Comparison of ENCODE assay signal across 1 cellular context in genomic region chr13:106567421-106568224, GRCh38.
TF ChIP-seq lines count a peak whose summit lies in the region.

TSS of gene ARGLU1 (minus strand) at chr13:106568137. CDS start at chr13:106567919, 218 bp downstream.

TF ChIP-seq in HepG2, 621 proteins besides CTCF, POLR2A, EP300 and RAD21 (continued from another document and continues in another):
- TF ChIP-seq SKIL (CRISPR knock-in tag; IDR thresholded peaks at IDR 0.05; ENCODE audit: borderline replicate concordance): no peak
- TF ChIP-seq CSRNP1 (CRISPR knock-in tag; IDR thresholded peaks at IDR 0.05): peak; percentile 9; the same call in 1 of the 2 replicates
- TF ChIP-seq ZNF616 (CRISPR knock-in tag; IDR thresholded peaks at IDR 0.05; ENCODE audit: low read depth): no peak
- TF ChIP-seq ZHX2 (IDR thresholded peaks at IDR 0.05; ENCODE audit: low read depth): peak; percentile 81
- no peak for TF ChIP-seq ZHX2 (CRISPR knock-in tag; IDR thresholded peaks at IDR 0.05; ENCODE audit: borderline replicate concordance)
- 0 out of 2 replicates have a peak, but pooled peaks have one; percentile 35 for TF ChIP-seq ZNF234 (CRISPR knock-in tag; conservative IDR thresholded peaks at IDR 0.05)
- TF ChIP-seq SPEN (CRISPR knock-in tag; IDR thresholded peaks at IDR 0.05; ENCODE audit: low read depth): peak; percentile 86; the same call in 1 of the 2 replicates
- no peak for TF ChIP-seq ZNF160 (CRISPR knock-in tag; IDR thresholded peaks at IDR 0.05)
- 0 out of 2 replicates have a peak, but pooled peaks have one; percentile 23 for TF ChIP-seq ZNF614 (CRISPR knock-in tag; IDR thresholded peaks at IDR 0.05; ENCODE audit: borderline replicate concordance)
- no peak for TF ChIP-seq SP140L (CRISPR knock-in tag; IDR thresholded peaks at IDR 0.05; ENCODE audit: borderline replicate concordance)
- peak; percentile 45; the same call in 1 of the 2 replicates for TF ChIP-seq FOXO1 (CRISPR knock-in tag; IDR thresholded peaks at IDR 0.05)
- 0 out of 2 replicates have a peak, but pooled peaks have one; percentile 28 for TF ChIP-seq MZF1 (CRISPR knock-in tag; IDR thresholded peaks at IDR 0.05; ENCODE audit: borderline replicate concordance)
- peak; percentile 93 for TF ChIP-seq YY1 (IDR thresholded peaks at IDR 0.05; ENCODE audit: insufficient read depth, insufficient replicate concordance, low read depth, low read length)
- TF ChIP-seq DDIT3 (CRISPR knock-in tag; IDR thresholded peaks at IDR 0.05): no peak
- TF ChIP-seq SATB2 (CRISPR knock-in tag; IDR thresholded peaks at IDR 0.05): 0 out of 2 replicates have a peak, but pooled peaks have one; percentile 36
- TF ChIP-seq SP2 (CRISPR knock-in tag; IDR thresholded peaks at IDR 0.05): 0 out of 2 replicates have a peak, but pooled peaks have one; percentile 0
- 0 out of 2 replicates have a peak, but pooled peaks have one; percentile 4 for TF ChIP-seq CEBPG (CRISPR knock-in tag; IDR thresholded peaks at IDR 0.05)
- peak; percentile 14; the same call in 1 of the 2 replicates for TF ChIP-seq ZBTB43 (CRISPR knock-in tag; conservative IDR thresholded peaks at IDR 0.05)
- 0 out of 2 replicates have a peak, but pooled peaks have one; percentile 50 for TF ChIP-seq NFAT5 (CRISPR knock-in tag; IDR thresholded peaks at IDR 0.05)
- no peak for TF ChIP-seq MAFK (conservative IDR thresholded peaks at IDR 0.05 in 1 of 2, IDR thresholded peaks at IDR 0.05 in 1 of 2; ENCODE audit: low read length in 2 of 2)
- peak; percentile 88 for TF ChIP-seq AGO2 (optimal IDR thresholded peaks at IDR 0.05; ENCODE audit: low read depth, low read length)
- TF ChIP-seq REST (IDR thresholded peaks at IDR 0.05; ENCODE audit: borderline replicate concordance in 1 of 2, low read depth in 1 of 2, low read length in 2 of 2): 0 out of 4 replicates have a peak, but pooled peaks of 1 of the 2 experiments have one; percentile 29
- peak; percentile 81; the same call in 1 of the 2 replicates for TF ChIP-seq ZNF274 (CRISPR knock-in tag; IDR thresholded peaks at IDR 0.05)
- TF ChIP-seq MAX (IDR thresholded peaks at IDR 0.05): peak; percentile 79
- no peak for TF ChIP-seq AKAP8 (CRISPR knock-in tag; IDR thresholded peaks at IDR 0.05)
- no peak; the same call in 1 of the 2 replicates for TF ChIP-seq ZNF557 (CRISPR knock-in tag; IDR thresholded peaks at IDR 0.05)
- peak; percentile 61; the same call in 1 of the 2 replicates for TF ChIP-seq HDAC1 (CRISPR knock-in tag; IDR thresholded peaks at IDR 0.05)
- no peak for TF ChIP-seq TEF (CRISPR knock-in tag; IDR thresholded peaks at IDR 0.05)
- TF ChIP-seq RBAK (CRISPR knock-in tag; IDR thresholded peaks at IDR 0.05): peak; percentile 44; the same call in 1 of the 2 replicates
